In the genomic region with DNA sequence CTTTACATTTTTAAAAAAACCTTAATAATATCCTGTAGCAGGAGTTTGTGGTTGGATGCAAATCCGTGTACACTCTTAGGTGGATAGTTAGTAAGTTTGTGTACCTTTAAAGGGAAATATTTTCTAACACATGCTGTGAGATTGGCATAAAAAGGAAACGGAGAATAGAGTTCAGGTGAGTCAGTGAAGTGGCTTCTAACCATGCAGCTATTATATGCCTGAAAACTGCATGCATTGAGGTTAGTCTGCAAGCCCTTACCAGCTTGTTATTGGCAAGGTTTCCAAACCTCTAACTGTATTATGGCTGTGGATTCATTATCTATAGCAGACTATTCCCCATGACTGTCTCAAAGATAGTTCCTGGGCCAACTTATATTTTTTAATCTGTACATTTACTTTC, we compare ENCODE assay signal across 21 cellular contexts.
"Had no signal": no experiment of that assay in that cellular context is flagged by ENCODE, and none has a peak within 500 bp of the region (broad histone marks: within the 10 kb centered on the region; RNA-seq: fewer than 3 reads in every experiment).

No MANE protein-coding gene starts in this region.

- H3K9me3 Mint-ChIP-seq: activated T-cell treated with anti-CD3 and anti-CD28 coated beads, Interleukin-2, amount 50 U/mL, for 4 hours; activated T-helper 2 cell treated with anti-CD3 and anti-CD28 coated beads, Interferon-gamma antibody, Interleukin-2, Interleukin-4, amounts not matched to agents 10 μg/mL and 5 μg/mL and 100 μg/mL, durations not matched to agents 14 hours and 24 hours and 36 hours; brain; nephron; type B pancreatic cell had no signal

- H3K4me1 Mint-ChIP-seq: nephron had no signal

- H3K27ac Mint-ChIP-seq: activated naive CD8-positive, alpha-beta T cell; activated T-helper 2 cell treated with anti-CD3 and anti-CD28 coated beads, Interferon-gamma antibody, Interleukin-2, Interleukin-4, amounts not matched to agents 10 μg/mL and 5 μg/mL and 100 μg/mL, durations not matched to agents 14 hours and 24 hours and 36 hours; brain; nephron; type B pancreatic cell had no signal

- DNase-seq: activated CD4-positive, alpha-beta T cell treated with anti-CD3 and anti-CD28 coated beads for 4 hours; activated CD4-positive, alpha-beta T cell treated with anti-CD3 and anti-CD28 coated beads, Interleukin-2, amount 50 U/mL, for 48 hours; activated CD4-positive, CD25-positive, alpha-beta regulatory T cell; activated CD8-positive, alpha-beta memory T cell treated with anti-CD3 and anti-CD28 coated beads, Interleukin-2, amount 50 U/mL, for 48 hours; activated naive CD4-positive, alpha-beta T cell; activated T-cell treated with anti-CD3 and anti-CD28 coated beads, Interleukin-2, amount 50 U/mL, for 4 hours; caudate nucleus; dermis blood vessel endothelial cell; effector memory CD4-positive, alpha-beta T cell; gastrocnemius medialis; hippocampal formation; left ventricle myocardium inferior; ovary; spleen; stimulated activated CD4-positive, alpha-beta T cell treated with anti-CD3 and anti-CD28 coated beads, Interleukin-4, amount 100 ng/mL, for 1 hour; stimulated activated naive CD4-positive, alpha-beta T cell had no signal

- H3K4me3 Mint-ChIP-seq: activated naive CD8-positive, alpha-beta T cell; activated T-cell treated with anti-CD3 and anti-CD28 coated beads, Interleukin-2, amount 50 U/mL, for 4 hours; brain; nephron; type B pancreatic cell had no signal

- ATAC-seq: activated T-cell treated with anti-CD3 and anti-CD28 coated beads, Interleukin-2, amount 50 U/mL, for 4 hours; gastrocnemius medialis had no signal

- H3K27me3 Mint-ChIP-seq: activated naive CD8-positive, alpha-beta T cell; brain had no signal

- H3K36me3 Mint-ChIP-seq: activated naive CD8-positive, alpha-beta T cell; type B pancreatic cell had no signal
